In the genomic region with DNA sequence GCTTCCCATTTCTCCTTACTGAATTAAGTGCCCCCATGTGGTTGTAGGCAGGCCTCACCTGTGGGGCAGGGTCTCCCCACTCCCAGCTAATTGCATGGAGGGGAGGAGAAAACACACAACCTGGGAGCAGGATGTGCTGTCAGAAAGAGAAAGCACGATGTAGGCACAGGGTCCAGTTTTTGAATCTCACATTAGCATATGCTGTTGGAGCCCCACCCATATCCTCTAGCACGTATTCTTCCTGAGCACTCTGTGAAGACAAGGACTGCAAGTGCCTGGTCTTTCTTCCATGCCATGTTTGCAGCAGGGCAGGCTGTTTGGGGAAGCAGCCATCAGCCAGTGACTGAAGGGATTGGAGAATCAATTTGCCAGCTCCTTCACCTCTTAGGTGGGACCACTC, we compare ENCODE assay signal across 28 cellular contexts.
"Had no signal": no experiment of that assay in that cellular context is flagged by ENCODE, and none has a peak within 500 bp of the region (broad histone marks: within the 10 kb centered on the region; RNA-seq: fewer than 3 reads in every experiment).

No MANE protein-coding gene starts in this region.

- H3K27ac Mint-ChIP-seq: activated B cell treated with CpG ODN at 0.5 μM for 24 hours; activated CD8-positive, alpha-beta memory T cell treated with anti-CD3 and anti-CD28 coated beads, Interleukin-2, amount 10 ng/mL, durations not matched to agents 7 days and 5 days; activated CD8-positive, alpha-beta T cell treated with anti-CD3 and anti-CD28 coated beads, Interleukin-2, amount 10 ng/mL, durations not matched to agents 7 days and 5 days; activated naive CD4-positive, alpha-beta T cell treated with anti-CD3 and anti-CD28 coated beads for 36 hours; activated naive CD4-positive, alpha-beta T cell treated with anti-CD3 and anti-CD28 coated beads, Interleukin-2, amount 50 U/mL, for 24 hours; activated naive CD8-positive, alpha-beta T cell treated with anti-CD3 and anti-CD28 coated beads for 36 hours; activated naive CD8-positive, alpha-beta T cell treated with anti-CD3 and anti-CD28 coated beads, Interleukin-2, amount 50 U/mL, for 24 hours; activated T-helper 1 cell treated with anti-CD3 and anti-CD28 coated beads, Interleukin-12 subunit alpha, Interleukin-12 subunit beta, Interleukin-2, Interleukin-4 antibody, amounts not matched to agents 30 ng/mL and 10 ng/mL and 1 ng/mL, durations not matched to agents 14 hours and 24 hours and 36 hours; activated T-helper 2 cell treated with anti-CD3 and anti-CD28 coated beads, Interferon-gamma antibody, Interleukin-2, Interleukin-4, amounts not matched to agents 10 μg/mL and 5 μg/mL and 100 μg/mL, durations not matched to agents 14 hours and 24 hours and 36 hours had no signal

- H3K4me1 Mint-ChIP-seq: activated B cell treated with CpG ODN at 0.5 μM for 24 hours; activated CD8-positive, alpha-beta memory T cell treated with anti-CD3 and anti-CD28 coated beads, Interleukin-2, amount 10 ng/mL, durations not matched to agents 7 days and 5 days; activated naive CD4-positive, alpha-beta T cell treated with anti-CD3 and anti-CD28 coated beads, Interleukin-2, amount 50 U/mL, for 24 hours; activated naive CD8-positive, alpha-beta T cell treated with anti-CD3 and anti-CD28 coated beads for 36 hours; activated naive CD8-positive, alpha-beta T cell treated with anti-CD3 and anti-CD28 coated beads, Interleukin-2, amount 50 U/mL, for 24 hours had no signal

- H3K27me3 ChIP-seq: adrenal gland, body of pancreas, colonic mucosa, esophagus squamous epithelium had no signal

- DNase-seq: activated B cell treated with CpG ODN at 0.5 μM for 24 hours; activated CD4-positive, alpha-beta T cell treated with anti-CD3 and anti-CD28 coated beads for 48 hours; activated CD4-positive, alpha-beta T cell treated with anti-CD3 and anti-CD28 coated beads, Interleukin-2, amount 50 U/mL, for 1 hour; activated CD4-positive, alpha-beta T cell treated with anti-CD3 and anti-CD28 coated beads, Interleukin-2, amount 50 U/mL, for 48 hours; activated CD8-positive, alpha-beta memory T cell treated with anti-CD3 and anti-CD28 coated beads, Interleukin-2, amount 10 ng/mL, durations not matched to agents 7 days and 5 days; activated CD8-positive, alpha-beta memory T cell treated with anti-CD3 and anti-CD28 coated beads, Interleukin-2, amount 50 U/mL, for 4 hours; activated CD8-positive, alpha-beta T cell treated with anti-CD3 and anti-CD28 coated beads, Interleukin-2, amount 10 ng/mL, durations not matched to agents 7 days and 5 days; activated effector memory CD4-positive, alpha-beta T cell treated with anti-CD3 and anti-CD28 coated beads, Interleukin-2, amount 50 U/mL, for 16 hours; activated naive CD4-positive, alpha-beta T cell treated with anti-CD3 and anti-CD28 coated beads for 36 hours; activated naive CD8-positive, alpha-beta T cell treated with anti-CD3 and anti-CD28 coated beads for 36 hours; activated naive CD8-positive, alpha-beta T cell treated with anti-CD3 and anti-CD28 coated beads, Interleukin-2, amount 50 U/mL, for 24 hours; activated T-cell treated with anti-CD3 and anti-CD28 coated beads, Interleukin-2, amount 50 U/mL, for 1 hour; activated T-cell treated with anti-CD3 and anti-CD28 coated beads, Interleukin-2, amount 50 U/mL, for 48 hours; adrenal gland; amygdala; aorta; body of pancreas; central memory CD4-positive, alpha-beta T cell; cerebellar nuclear complex; colonic mucosa; effector CD8-positive, alpha-beta T cell; esophagus squamous epithelium; T-helper 2 cell had no signal

- H3K36me3 ChIP-seq: adrenal gland, colonic mucosa, esophagus squamous epithelium had no signal

- H3K9me3 Mint-ChIP-seq: activated B cell treated with CpG ODN at 0.5 μM for 24 hours; activated naive CD4-positive, alpha-beta T cell treated with anti-CD3 and anti-CD28 coated beads for 36 hours; activated naive CD8-positive, alpha-beta T cell treated with anti-CD3 and anti-CD28 coated beads, Interleukin-2, amount 50 U/mL, for 24 hours; activated T-helper 1 cell treated with anti-CD3 and anti-CD28 coated beads, Interleukin-12 subunit alpha, Interleukin-12 subunit beta, Interleukin-2, Interleukin-4 antibody, amounts not matched to agents 30 ng/mL and 10 ng/mL and 1 ng/mL, durations not matched to agents 14 hours and 24 hours and 36 hours; activated T-helper 2 cell treated with anti-CD3 and anti-CD28 coated beads, Interferon-gamma antibody, Interleukin-2, Interleukin-4, amounts not matched to agents 10 μg/mL and 5 μg/mL and 100 μg/mL, durations not matched to agents 14 hours and 24 hours and 36 hours had no signal

- H3K9me3 ChIP-seq: adrenal gland, body of pancreas, colonic mucosa, esophagus squamous epithelium had no signal

- ATAC-seq: activated CD4-positive, CD25-positive, alpha-beta regulatory T cell treated with anti-CD3 and anti-CD28 coated beads, Interleukin-2, amount 50 U/mL, for 24 hours; activated CD8-positive, alpha-beta memory T cell treated with anti-CD3 and anti-CD28 coated beads, Interleukin-2, amount 10 ng/mL, durations not matched to agents 7 days and 5 days; activated CD8-positive, alpha-beta T cell treated with anti-CD3 and anti-CD28 coated beads, Interleukin-2, amount 10 ng/mL, durations not matched to agents 7 days and 5 days; activated naive CD8-positive, alpha-beta T cell treated with anti-CD3 and anti-CD28 coated beads, Interleukin-2, amount 50 U/mL, for 24 hours; body of pancreas had no signal

- H3K4me3 ChIP-seq: adrenal gland, body of pancreas, colonic mucosa, esophagus squamous epithelium had no signal

- H3K27ac ChIP-seq: adrenal gland, body of pancreas, colonic mucosa, epithelial cell of prostate, esophagus squamous epithelium had no signal

- H3K4me3 Mint-ChIP-seq: activated B cell treated with CpG ODN at 0.5 μM for 24 hours; activated CD8-positive, alpha-beta memory T cell treated with anti-CD3 and anti-CD28 coated beads, Interleukin-2, amount 10 ng/mL, durations not matched to agents 7 days and 5 days; activated CD8-positive, alpha-beta T cell treated with anti-CD3 and anti-CD28 coated beads, Interleukin-2, amount 10 ng/mL, durations not matched to agents 7 days and 5 days; activated naive CD4-positive, alpha-beta T cell treated with anti-CD3 and anti-CD28 coated beads for 36 hours; activated naive CD4-positive, alpha-beta T cell treated with anti-CD3 and anti-CD28 coated beads, Interleukin-2, amount 50 U/mL, for 24 hours; activated naive CD8-positive, alpha-beta T cell treated with anti-CD3 and anti-CD28 coated beads for 36 hours; activated naive CD8-positive, alpha-beta T cell treated with anti-CD3 and anti-CD28 coated beads, Interleukin-2, amount 50 U/mL, for 24 hours; activated T-helper 1 cell treated with anti-CD3 and anti-CD28 coated beads, Interleukin-12 subunit alpha, Interleukin-12 subunit beta, Interleukin-2, Interleukin-4 antibody, amounts not matched to agents 30 ng/mL and 10 ng/mL and 1 ng/mL, durations not matched to agents 14 hours and 24 hours and 36 hours had no signal

- H3K4me1 ChIP-seq: adrenal gland, body of pancreas, colonic mucosa, esophagus squamous epithelium had no signal

- H3K36me3 Mint-ChIP-seq: activated CD8-positive, alpha-beta memory T cell treated with anti-CD3 and anti-CD28 coated beads, Interleukin-2, amount 10 ng/mL, durations not matched to agents 7 days and 5 days; activated naive CD4-positive, alpha-beta T cell treated with anti-CD3 and anti-CD28 coated beads, Interleukin-2, amount 50 U/mL, for 24 hours; activated naive CD8-positive, alpha-beta T cell treated with anti-CD3 and anti-CD28 coated beads for 36 hours had no signal

- H3K27me3 Mint-ChIP-seq: activated CD8-positive, alpha-beta memory T cell treated with anti-CD3 and anti-CD28 coated beads, Interleukin-2, amount 10 ng/mL, durations not matched to agents 7 days and 5 days; activated naive CD8-positive, alpha-beta T cell treated with anti-CD3 and anti-CD28 coated beads for 36 hours; activated naive CD8-positive, alpha-beta T cell treated with anti-CD3 and anti-CD28 coated beads, Interleukin-2, amount 50 U/mL, for 24 hours had no signal
